In the genomic region with DNA sequence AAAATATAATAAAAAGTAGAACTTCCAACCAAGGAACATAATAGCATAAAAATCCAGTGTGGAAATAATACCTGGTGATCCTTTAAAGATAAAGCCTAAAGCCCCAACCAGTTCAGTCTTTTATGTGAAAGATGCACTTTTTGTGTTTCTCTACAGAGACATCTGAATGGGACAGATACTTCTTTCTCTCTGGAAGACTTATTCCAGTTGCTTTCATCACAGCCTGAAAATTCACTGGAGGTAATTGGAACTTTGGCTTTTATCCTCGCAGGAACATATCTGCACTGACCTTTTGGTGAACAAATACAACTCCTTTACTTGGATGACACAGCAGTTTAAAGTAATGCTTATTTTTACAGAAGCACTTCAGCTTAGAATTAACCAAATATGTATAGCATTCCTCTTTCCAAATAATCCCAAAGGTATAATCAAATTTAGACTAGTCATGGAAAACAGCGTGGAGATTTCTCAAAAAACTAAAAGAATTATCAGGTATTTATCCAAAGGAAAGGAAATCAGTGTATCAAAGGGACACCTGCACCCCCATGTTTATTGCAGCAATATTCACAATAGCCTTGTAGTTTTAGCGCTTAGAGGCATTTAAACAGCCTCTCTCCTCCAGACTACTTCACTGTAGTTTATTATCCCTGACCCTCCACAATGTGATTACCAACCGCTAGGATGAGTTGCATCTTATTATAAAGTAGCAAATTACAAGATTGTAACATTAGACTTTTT, we compare ENCODE assay signal across 15 cellular contexts. TPM values are rescaled to one million over a fixed set of nuclear protein-coding genes. Genes with fewer than 3 reads are reported as not detected.
DNase-seq lines count a peak whose midpoint lies in the region; ATAC-seq and FAIRE-seq lines count a peak whose summit lies in the region.
"Had no signal": no experiment of that assay in that cellular context is flagged by ENCODE, and none has a peak within 500 bp of the region (broad histone marks: within the 10 kb centered on the region; RNA-seq: fewer than 3 reads in every experiment).

No MANE protein-coding gene starts in this region.

- H3K9ac ChIP-seq in skeletal muscle tissue (ENCODE audit: low read depth in 1 of 3, low read length in 3 of 3): no peak overlapping the region

- no peaks in the 10 kb centered on the region for H3K9me3 Mint-ChIP-seq in activated CD8-positive, alpha-beta memory T cell treated with anti-CD3 and anti-CD28 coated beads, Interleukin-2, amount 10 ng/mL, durations not matched to agents 7 days and 5 days (ENCODE audit: low read depth)

- H3K9me3 ChIP-seq in ectodermal cell (ENCODE audit: control insufficient read depth, low read length): no peaks in the 10 kb centered on the region
- no peaks in the 10 kb centered on the region for H3K9me3 ChIP-seq in skeletal muscle tissue (ENCODE audit: control insufficient read depth in 3 of 3, low read length in 3 of 3)
- H3K9me3 ChIP-seq: adrenal gland, BE2C had no signal

- intact Hi-C loops in posterior cingulate gyrus (cut with DNase I): no loop called here

- H3K27me3 Mint-ChIP-seq in activated CD8-positive, alpha-beta memory T cell treated with anti-CD3 and anti-CD28 coated beads, Interleukin-2, amount 10 ng/mL, durations not matched to agents 7 days and 5 days: no peaks in the 10 kb centered on the region

- H3K4me3 ChIP-seq in ectodermal cell (ENCODE audit: insufficient read depth, low read depth, low read length) (no peak overlapping the region), skeletal muscle tissue (ENCODE audit: low read length in 3 of 3) (no peak overlapping the region)
- H3K4me3 ChIP-seq: adrenal gland had no signal

- peak overlapping the region; percentile 82 for H3K27ac Mint-ChIP-seq in activated CD8-positive, alpha-beta memory T cell treated with anti-CD3 and anti-CD28 coated beads, Interleukin-2, amount 10 ng/mL, durations not matched to agents 7 days and 5 days

- H3K36me3 ChIP-seq in ectodermal cell (ENCODE audit: control insufficient read depth, insufficient read depth, low read length): peaks cover 6% of the 10 kb centered on the region
- H3K36me3 ChIP-seq in skeletal muscle tissue (ENCODE audit: control insufficient read depth in 3 of 3, insufficient read depth in 3 of 3, low read length in 3 of 3): peaks cover 0 to 27% (median 11%) of the 10 kb centered on the region in 3 donors

- H3K4me1 ChIP-seq in ectodermal cell (ENCODE audit: control insufficient read depth, insufficient read depth, low read length) (no peaks in the 10 kb centered on the region), skeletal muscle tissue (ENCODE audit: control insufficient read depth in 3 of 3, insufficient read depth in 3 of 3, low read length in 3 of 3) (peaks cover 15 to 25% (median 19%) of the 10 kb centered on the region in 3 donors)
- H3K4me1 ChIP-seq: BE2C had no signal

- peaks cover 47% of the 10 kb centered on the region for H3K36me3 Mint-ChIP-seq in activated CD8-positive, alpha-beta memory T cell treated with anti-CD3 and anti-CD28 coated beads, Interleukin-2, amount 10 ng/mL, durations not matched to agents 7 days and 5 days

- no peak for FAIRE-seq in HTR-8/SVneo (lab: Jason Lieb, UNC)
- FAIRE-seq: islet of Langerhans had no signal

- peaks cover 46% of the 10 kb centered on the region for H3K4me1 Mint-ChIP-seq in activated CD8-positive, alpha-beta memory T cell treated with anti-CD3 and anti-CD28 coated beads, Interleukin-2, amount 10 ng/mL, durations not matched to agents 7 days and 5 days

- no peak for ATAC-seq in activated CD8-positive, alpha-beta memory T cell treated with anti-CD3 and anti-CD28 coated beads, Interleukin-2, amount 10 ng/mL, durations not matched to agents 7 days and 5 days
- ATAC-seq: esophagus mucosa had no signal

- H3K27ac ChIP-seq in ectodermal cell (ENCODE audit: insufficient read depth, low read depth, low read length, poor library complexity, severe bottlenecking) (peak overlapping the region; percentile 55), skeletal muscle tissue (ENCODE audit: low read depth, low read length) (peak overlapping the region; percentile 8)

- CTCF ChIA-PET in activated CD8-positive, alpha-beta memory T cell treated with anti-CD3 and anti-CD28 coated beads, Interleukin-2, amount 10 ng/mL, durations not matched to agents 7 days and 5 days (lab: Charles Lee): interaction anchor here (1.1 to 1.5 kb wide), 3 partner anchors 9 to 101 kb away, joined by 3 read pairs; no protein-coding TSS in a partner anchor

- H3K27me3 ChIP-seq in ectodermal cell (ENCODE audit: control insufficient read depth, insufficient read depth, low read length, poor library complexity, severe bottlenecking) (no peaks in the 10 kb centered on the region), skeletal muscle tissue (ENCODE audit: control insufficient read depth in 3 of 3, insufficient read depth in 3 of 3, low read length in 3 of 3) (no peaks in the 10 kb centered on the region)
- H3K27me3 ChIP-seq: adrenal gland had no signal

- H3K4me3 Mint-ChIP-seq in activated CD8-positive, alpha-beta memory T cell treated with anti-CD3 and anti-CD28 coated beads, Interleukin-2, amount 10 ng/mL, durations not matched to agents 7 days and 5 days: no peak overlapping the region

- DNase-seq in activated CD8-positive, alpha-beta memory T cell treated with anti-CD3 and anti-CD28 coated beads, Interleukin-2, amount 10 ng/mL, durations not matched to agents 7 days and 5 days: no peak
- DNase-seq in activated CD8-positive, alpha-beta memory T cell treated with anti-CD3 and anti-CD28 coated beads for 24 hours: no peak
- DNase-seq in OCI-M1 (lab: John Stamatoyannopoulos, UW) (peak; percentile 38), NCI-H510A treated with DMSO at 0.1 percent for 48 hours (lab: John Stamatoyannopoulos, UW) (no peak), HTR-8/SVneo (ENCODE audit: insufficient read length, low spot score) (no peak), posterior cingulate gyrus (no peak)
- DNase-seq: BE2C, KBM-7, NCI-H510A, T1000 had no signal

- 89 to 96% methylated on average over 3 of the region's 4 CpGs for WGBS in ectodermal cell, 2 experiments

RNA-seq across cellular contexts. Expression of gene HNRNPA2B1, which starts 16.8 kb away (rescaled TPM):
- 100 to 1,000 TPM; 768 to 857 TPM for total RNA-seq in activated CD8-positive, alpha-beta memory T cell treated with anti-CD3 and anti-CD28 coated beads, Interleukin-2, amount 10 ng/mL, durations not matched to agents 7 days and 5 days
- polyA plus RNA-seq in ectodermal cell (2013, experiment 1 of 4): 1,829 TPM
- 1,781 TPM for polyA plus RNA-seq in ectodermal cell (2013, experiment 2 of 4)
- polyA plus RNA-seq in ectodermal cell (2013, experiment 3 of 4): 1,089 TPM
- 1,208 TPM for polyA plus RNA-seq in ectodermal cell (2013, experiment 4 of 4)
- total RNA-seq in skeletal muscle tissue: 99.7 TPM

RNA-seq across cellular contexts. Expression of gene CBX3, which starts 17.8 kb away (rescaled TPM):
- 100 to 1,000 TPM; 235 to 279 TPM for total RNA-seq in activated CD8-positive, alpha-beta memory T cell treated with anti-CD3 and anti-CD28 coated beads, Interleukin-2, amount 10 ng/mL, durations not matched to agents 7 days and 5 days
- polyA plus RNA-seq in ectodermal cell (2013, experiment 1 of 4): 236 TPM
- 246 TPM for polyA plus RNA-seq in ectodermal cell (2013, experiment 2 of 4)
- 214 TPM for polyA plus RNA-seq in ectodermal cell (2013, experiment 3 of 4)
- 223 TPM for polyA plus RNA-seq in ectodermal cell (2013, experiment 4 of 4)
- total RNA-seq in skeletal muscle tissue: 48.0 TPM

RNA-seq across cellular contexts. Expression of gene NFE2L3, which starts 31.7 kb away (rescaled TPM):
- 10 to 100 TPM; 20.1 to 44.4 TPM for total RNA-seq in activated CD8-positive, alpha-beta memory T cell treated with anti-CD3 and anti-CD28 coated beads, Interleukin-2, amount 10 ng/mL, durations not matched to agents 7 days and 5 days
- polyA plus RNA-seq in ectodermal cell (2013, experiment 1 of 4): 7.0 TPM
- polyA plus RNA-seq in ectodermal cell (2013, experiment 2 of 4): 5.7 TPM
- 5.4 TPM for polyA plus RNA-seq in ectodermal cell (2013, experiment 3 of 4)
- 6.2 TPM for polyA plus RNA-seq in ectodermal cell (2013, experiment 4 of 4)
- total RNA-seq in skeletal muscle tissue: under 0.01 TPM

Comparison
In these comparisons a context has a peak if more than half of its experiments do, and no peak if none do; other contexts are left out.
1. RNA of gene NFE2L3, which starts 31.7 kb away (total RNA-seq): 20.1 to 44.4 TPM in activated CD8-positive, alpha-beta memory T cell treated with anti-CD3 and anti-CD28 coated beads, Interleukin-2, amount 10 ng/mL, durations not matched to agents 7 days and 5 days; under 0.01 TPM in skeletal muscle tissue (single experiment); every median in the first group is over 10 times any median in the second.